3 cellular contexts compared by ENCODE assay signal in the genomic region with DNA sequence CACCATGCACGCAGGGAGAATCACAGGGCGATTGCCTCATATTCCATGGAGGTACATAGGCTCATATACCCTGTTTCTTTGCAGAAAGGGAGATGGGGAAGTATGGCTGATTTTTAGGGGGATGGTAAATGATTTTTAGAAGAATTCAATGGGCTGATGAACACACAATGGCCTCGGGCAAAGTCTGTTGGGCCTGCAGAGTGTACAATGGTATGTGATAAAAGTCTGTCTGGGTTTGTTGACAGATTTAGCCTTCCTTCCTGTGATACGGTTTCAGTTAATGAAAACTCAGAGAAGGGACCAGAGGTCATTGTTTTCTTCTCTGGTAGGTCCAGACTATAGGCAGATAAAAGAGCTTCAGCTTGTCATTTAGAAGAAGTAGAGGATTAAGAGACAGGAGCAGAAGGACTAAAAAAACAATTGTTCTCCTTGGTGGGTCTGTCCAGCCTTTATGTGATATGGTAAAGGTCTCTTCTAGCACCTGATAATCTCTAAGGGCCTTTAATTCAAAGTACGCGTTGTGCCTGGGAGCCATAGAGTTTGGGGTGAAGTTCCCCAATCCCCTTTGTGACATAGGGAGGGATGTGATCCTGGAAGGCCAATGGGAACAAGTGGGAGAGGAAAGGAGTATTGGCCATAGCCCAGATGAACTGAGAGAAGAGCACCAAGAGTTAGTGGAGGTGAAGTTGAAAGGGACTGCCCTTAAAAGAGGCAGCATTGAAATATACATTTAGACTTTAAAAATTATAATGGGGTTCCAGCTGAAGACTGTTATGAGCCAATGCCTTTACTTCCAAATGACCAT.
TF ChIP-seq lines count a peak whose summit lies in the region.

No MANE protein-coding gene starts in this region.

TF ChIP-seq in SK-N-SH, 30 proteins besides CTCF, POLR2A, EP300 and RAD21 (continued from another document):
- TF ChIP-seq NRF1 (IDR thresholded peaks at IDR 0.05; ENCODE audit: low read depth, low read length) (no peak), TEAD4 (IDR thresholded peaks at IDR 0.05; ENCODE audit: borderline replicate concordance, insufficient read depth) (no peak), JUND (IDR thresholded peaks at IDR 0.05) (no peak), ELF1 (IDR thresholded peaks at IDR 0.05) (no peak), TCF12 (IDR thresholded peaks at IDR 0.05) (no peak), MEF2A (IDR thresholded peaks at IDR 0.05; ENCODE audit: borderline replicate concordance, low read depth) (no peak), NFIC (IDR thresholded peaks at IDR 0.05; ENCODE audit: borderline replicate concordance) (no peak), SIN3A (IDR thresholded peaks at IDR 0.05; ENCODE audit: borderline replicate concordance, low read depth, low read length) (no peak), FOXM1 (IDR thresholded peaks at IDR 0.05; ENCODE audit: low read depth) (no peak), TAF1 (IDR thresholded peaks at IDR 0.05; ENCODE audit: borderline replicate concordance, low read depth, low read length) (no peak), MXI1 (IDR thresholded peaks at IDR 0.05; ENCODE audit: low read depth, low read length) (no peak), RFX5 (IDR thresholded peaks at IDR 0.05; ENCODE audit: low read length) (no peak), POLR2AphosphoS5 (IDR thresholded peaks at IDR 0.05; ENCODE audit: low read depth, low read length) (no peak), GABPA (IDR thresholded peaks at IDR 0.05; ENCODE audit: low read depth) (no peak), YY1 (IDR thresholded peaks at IDR 0.05; ENCODE audit: low read depth) (no peak), FOXJ3 (CRISPR knock-in tag; IDR thresholded peaks at IDR 0.05) (no peak)

TF ChIP-seq in SK-N-SH treated with all-trans-retinoic acid at 6 μM for 48 hours, 23 proteins besides CTCF, POLR2A, EP300 and RAD21 (continued from another document):
- TF ChIP-seq ISL1 (CRISPR knock-in tag; IDR thresholded peaks at IDR 0.05) (no peak), TOX (CRISPR knock-in tag; IDR thresholded peaks at IDR 0.05; ENCODE audit: borderline replicate concordance) (no peak)

TF ChIP-seq in HepG2, 621 proteins besides CTCF, POLR2A, EP300 and RAD21 (continues in another document):
- TF ChIP-seq ZNF33A (CRISPR knock-in tag; IDR thresholded peaks at IDR 0.05; ENCODE audit: borderline replicate concordance) (no peak), ZNF253 (CRISPR knock-in tag; IDR thresholded peaks at IDR 0.05; ENCODE audit: borderline replicate concordance) (no peak), ZNF547 (CRISPR knock-in tag; IDR thresholded peaks at IDR 0.05) (no peak), RBM39 (IDR thresholded peaks at IDR 0.05; ENCODE audit: low read depth, low read length, poor library complexity, severe bottlenecking) (no peak), XBP1 (CRISPR knock-in tag; IDR thresholded peaks at IDR 0.05) (no peak), ZNF274 (CRISPR knock-in tag; IDR thresholded peaks at IDR 0.05) (no peak), RARG (CRISPR knock-in tag; IDR thresholded peaks at IDR 0.05; ENCODE audit: low read depth) (no peak), ZNF543 (CRISPR knock-in tag; IDR thresholded peaks at IDR 0.05) (peak; percentile 90), MAZ (IDR thresholded peaks at IDR 0.05; ENCODE audit: borderline replicate concordance, low read depth, low read length) (no peak), MAZ (CRISPR knock-in tag; IDR thresholded peaks at IDR 0.05; ENCODE audit: low read depth) (no peak), NR3C1 (CRISPR knock-in tag; IDR thresholded peaks at IDR 0.05) (no peak), ATRX (CRISPR knock-in tag; IDR thresholded peaks at IDR 0.05; ENCODE audit: borderline replicate concordance) (no peak), ZNF782 (CRISPR knock-in tag; IDR thresholded peaks at IDR 0.05; ENCODE audit: borderline replicate concordance) (no peak), PITX1 (CRISPR knock-in tag; IDR thresholded peaks at IDR 0.05) (peak; percentile 87; the same call in 1 of the 2 replicates), NCOR1 (IDR thresholded peaks at IDR 0.05; ENCODE audit: borderline replicate concordance, low read length) (peak; percentile 89), ESRRA (CRISPR knock-in tag; IDR thresholded peaks at IDR 0.05; ENCODE audit: low read depth) (no peak; the same call in 1 of the 2 replicates), ZFY (CRISPR knock-in tag; IDR thresholded peaks at IDR 0.05) (peak; percentile 47; the same call in 1 of the 2 replicates), SRSF9 (IDR thresholded peaks at IDR 0.05; ENCODE audit: borderline replicate concordance, insufficient read depth, low read depth, low read length, poor library complexity, severe bottlenecking) (no peak), MEF2D (CRISPR knock-in tag; IDR thresholded peaks at IDR 0.05) (peak; percentile 58), TIGD3 (CRISPR knock-in tag; IDR thresholded peaks at IDR 0.05; ENCODE audit: borderline replicate concordance) (no peak), ZNF589 (CRISPR knock-in tag; conservative IDR thresholded peaks at IDR 0.05) (no peak), NFKB2 (CRISPR knock-in tag; IDR thresholded peaks at IDR 0.05; ENCODE audit: borderline replicate concordance) (no peak), GPBP1L1 (CRISPR knock-in tag; IDR thresholded peaks at IDR 0.05) (no peak), ZNF607 (CRISPR knock-in tag; IDR thresholded peaks at IDR 0.05; ENCODE audit: borderline replicate concordance) (no peak), NR2F2 (IDR thresholded peaks at IDR 0.05; ENCODE audit: borderline replicate concordance, low read depth) (peak; percentile 57; the same call in 1 of the 2 replicates), SATB2 (CRISPR knock-in tag; IDR thresholded peaks at IDR 0.05) (no peak), MTA3 (CRISPR knock-in tag; IDR thresholded peaks at IDR 0.05) (no peak), HNRNPH1 (optimal IDR thresholded peaks at IDR 0.05; ENCODE audit: low read depth, low read length) (no peak), MATR3 (CRISPR knock-in tag; IDR thresholded peaks at IDR 0.05) (no peak), CBX2 (IDR thresholded peaks at IDR 0.05; ENCODE audit: low read depth, low read length) (no peak), CBX2 (CRISPR knock-in tag; IDR thresholded peaks at IDR 0.05; ENCODE audit: low read depth) (no peak), HNRNPUL1 (IDR thresholded peaks at IDR 0.05; ENCODE audit: low read depth, low read length) (no peak), HOMEZ (CRISPR knock-in tag; IDR thresholded peaks at IDR 0.05; ENCODE audit: low read depth) (peak; percentile 92; the same call in 1 of the 2 replicates), ZBTB7B (CRISPR knock-in tag; IDR thresholded peaks at IDR 0.05) (peak; percentile 41), ELF3 (CRISPR knock-in tag; IDR thresholded peaks at IDR 0.05) (no peak), RORA (CRISPR knock-in tag; IDR thresholded peaks at IDR 0.05) (no peak)
- TF ChIP-seq, protein P1, sequence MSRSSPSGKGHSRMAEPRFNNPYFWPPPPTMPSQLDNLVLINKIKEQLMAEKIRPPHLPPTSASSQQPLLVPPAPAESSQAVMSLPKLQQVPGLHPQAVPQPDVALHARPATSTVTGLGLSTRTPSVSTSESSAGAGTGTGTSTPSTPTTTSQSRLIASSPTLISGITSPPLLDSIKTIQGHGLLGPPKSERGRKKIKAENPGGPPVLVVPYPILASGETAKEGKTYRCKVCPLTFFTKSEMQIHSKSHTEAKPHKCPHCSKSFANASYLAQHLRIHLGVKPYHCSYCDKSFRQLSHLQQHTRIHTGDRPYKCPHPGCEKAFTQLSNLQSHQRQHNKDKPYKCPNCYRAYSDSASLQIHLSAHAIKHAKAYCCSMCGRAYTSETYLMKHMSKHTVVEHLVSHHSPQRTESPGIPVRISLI (CRISPR knock-in tag; IDR thresholded peaks at IDR 0.05; ENCODE audit: borderline replicate concordance): no peak
- TF ChIP-seq, protein P2, sequence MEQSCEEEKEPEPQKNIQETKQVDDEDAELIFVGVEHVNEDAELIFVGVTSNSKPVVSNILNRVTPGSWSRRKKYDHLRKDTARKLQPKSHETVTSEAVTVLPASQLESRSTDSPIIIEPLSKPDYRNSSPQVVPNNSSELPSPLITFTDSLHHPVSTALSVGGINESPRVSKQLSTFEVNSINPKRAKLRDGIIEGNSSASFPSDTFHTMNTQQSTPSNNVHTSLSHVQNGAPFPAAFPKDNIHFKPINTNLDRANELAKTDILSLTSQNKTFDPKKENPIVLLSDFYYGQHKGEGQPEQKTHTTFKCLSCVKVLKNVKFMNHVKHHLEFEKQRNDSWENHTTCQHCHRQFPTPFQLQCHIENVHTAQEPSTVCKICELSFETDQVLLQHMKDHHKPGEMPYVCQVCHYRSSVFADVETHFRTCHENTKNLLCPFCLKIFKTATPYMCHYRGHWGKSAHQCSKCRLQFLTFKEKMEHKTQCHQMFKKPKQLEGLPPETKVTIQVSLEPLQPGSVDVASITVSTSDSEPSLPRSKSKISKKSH (CRISPR knock-in tag; IDR thresholded peaks at IDR 0.05; ENCODE audit: borderline replicate concordance): no peak
- TF ChIP-seq, protein P3, sequence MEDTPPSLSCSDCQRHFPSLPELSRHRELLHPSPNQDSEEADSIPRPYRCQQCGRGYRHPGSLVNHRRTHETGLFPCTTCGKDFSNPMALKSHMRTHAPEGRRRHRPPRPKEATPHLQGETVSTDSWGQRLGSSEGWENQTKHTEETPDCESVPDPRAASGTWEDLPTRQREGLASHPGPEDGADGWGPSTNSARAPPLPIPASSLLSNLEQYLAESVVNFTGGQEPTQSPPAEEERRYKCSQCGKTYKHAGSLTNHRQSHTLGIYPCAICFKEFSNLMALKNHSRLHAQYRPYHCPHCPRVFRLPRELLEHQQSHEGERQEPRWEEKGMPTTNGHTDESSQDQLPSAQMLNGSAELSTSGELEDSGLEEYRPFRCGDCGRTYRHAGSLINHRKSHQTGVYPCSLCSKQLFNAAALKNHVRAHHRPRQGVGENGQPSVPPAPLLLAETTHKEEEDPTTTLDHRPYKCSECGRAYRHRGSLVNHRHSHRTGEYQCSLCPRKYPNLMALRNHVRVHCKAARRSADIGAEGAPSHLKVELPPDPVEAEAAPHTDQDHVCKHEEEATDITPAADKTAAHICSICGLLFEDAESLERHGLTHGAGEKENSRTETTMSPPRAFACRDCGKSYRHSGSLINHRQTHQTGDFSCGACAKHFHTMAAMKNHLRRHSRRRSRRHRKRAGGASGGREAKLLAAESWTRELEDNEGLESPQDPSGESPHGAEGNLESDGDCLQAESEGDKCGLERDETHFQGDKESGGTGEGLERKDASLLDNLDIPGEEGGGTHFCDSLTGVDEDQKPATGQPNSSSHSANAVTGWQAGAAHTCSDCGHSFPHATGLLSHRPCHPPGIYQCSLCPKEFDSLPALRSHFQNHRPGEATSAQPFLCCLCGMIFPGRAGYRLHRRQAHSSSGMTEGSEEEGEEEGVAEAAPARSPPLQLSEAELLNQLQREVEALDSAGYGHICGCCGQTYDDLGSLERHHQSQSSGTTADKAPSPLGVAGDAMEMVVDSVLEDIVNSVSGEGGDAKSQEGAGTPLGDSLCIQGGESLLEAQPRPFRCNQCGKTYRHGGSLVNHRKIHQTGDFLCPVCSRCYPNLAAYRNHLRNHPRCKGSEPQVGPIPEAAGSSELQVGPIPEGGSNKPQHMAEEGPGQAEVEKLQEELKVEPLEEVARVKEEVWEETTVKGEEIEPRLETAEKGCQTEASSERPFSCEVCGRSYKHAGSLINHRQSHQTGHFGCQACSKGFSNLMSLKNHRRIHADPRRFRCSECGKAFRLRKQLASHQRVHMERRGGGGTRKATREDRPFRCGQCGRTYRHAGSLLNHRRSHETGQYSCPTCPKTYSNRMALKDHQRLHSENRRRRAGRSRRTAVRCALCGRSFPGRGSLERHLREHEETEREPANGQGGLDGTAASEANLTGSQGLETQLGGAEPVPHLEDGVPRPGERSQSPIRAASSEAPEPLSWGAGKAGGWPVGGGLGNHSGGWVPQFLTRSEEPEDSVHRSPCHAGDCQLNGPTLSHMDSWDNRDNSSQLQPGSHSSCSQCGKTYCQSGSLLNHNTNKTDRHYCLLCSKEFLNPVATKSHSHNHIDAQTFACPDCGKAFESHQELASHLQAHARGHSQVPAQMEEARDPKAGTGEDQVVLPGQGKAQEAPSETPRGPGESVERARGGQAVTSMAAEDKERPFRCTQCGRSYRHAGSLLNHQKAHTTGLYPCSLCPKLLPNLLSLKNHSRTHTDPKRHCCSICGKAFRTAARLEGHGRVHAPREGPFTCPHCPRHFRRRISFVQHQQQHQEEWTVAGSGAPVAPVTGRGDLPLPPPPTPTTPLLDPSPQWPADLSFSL (CRISPR knock-in tag; IDR thresholded peaks at IDR 0.05): no peak
- TF ChIP-seq, protein P4, sequence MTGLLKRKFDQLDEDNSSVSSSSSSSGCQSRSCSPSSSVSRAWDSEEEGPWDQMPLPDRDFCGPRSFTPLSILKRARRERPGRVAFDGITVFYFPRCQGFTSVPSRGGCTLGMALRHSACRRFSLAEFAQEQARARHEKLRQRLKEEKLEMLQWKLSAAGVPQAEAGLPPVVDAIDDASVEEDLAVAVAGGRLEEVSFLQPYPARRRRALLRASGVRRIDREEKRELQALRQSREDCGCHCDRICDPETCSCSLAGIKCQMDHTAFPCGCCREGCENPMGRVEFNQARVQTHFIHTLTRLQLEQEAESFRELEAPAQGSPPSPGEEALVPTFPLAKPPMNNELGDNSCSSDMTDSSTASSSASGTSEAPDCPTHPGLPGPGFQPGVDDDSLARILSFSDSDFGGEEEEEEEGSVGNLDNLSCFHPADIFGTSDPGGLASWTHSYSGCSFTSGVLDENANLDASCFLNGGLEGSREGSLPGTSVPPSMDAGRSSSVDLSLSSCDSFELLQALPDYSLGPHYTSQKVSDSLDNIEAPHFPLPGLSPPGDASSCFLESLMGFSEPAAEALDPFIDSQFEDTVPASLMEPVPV (CRISPR knock-in tag; IDR thresholded peaks at IDR 0.05): no peak
